ENCODE assay signal across 28 cellular contexts in genomic region chrX:78098108-78098507, GRCh38.
"Had no signal": no experiment of that assay in that cellular context is flagged by ENCODE, and none has a peak within 500 bp of the region (broad histone marks: within the 10 kb centered on the region; RNA-seq: fewer than 3 reads in every experiment).

No MANE protein-coding gene starts in this region.

- H3K27ac ChIP-seq: epithelial cell of prostate, esophagus squamous epithelium, gastrocnemius medialis, heart right ventricle, left lung, lower lobe of right lung had no signal

- ATAC-seq: effector memory CD8-positive, alpha-beta T cell; esophagus mucosa; gastrocnemius medialis; heart right ventricle; left cardiac atrium; left lung; left ventricle myocardium superior; lower lobe of right lung; mucosa of descending colon; naive thymus-derived CD8-positive, alpha-beta T cell had no signal

- H3K4me1 Mint-ChIP-seq: endodermal cell had no signal

- H3K4me3 Mint-ChIP-seq: dendritic cell treated with granulocyte-macrophage colony-stimulating factor and Interleukin-4, amounts not matched to agents 40 ng/mL and 50 ng/mL, for 4 days; effector memory CD8-positive, alpha-beta T cell; endodermal cell; mesothelial cell of epicardium; naive B cell; naive thymus-derived CD8-positive, alpha-beta T cell had no signal

- H3K9me3 Mint-ChIP-seq: dendritic cell treated with granulocyte-macrophage colony-stimulating factor and Interleukin-4, amounts not matched to agents 40 ng/mL and 50 ng/mL, for 4 days; effector memory CD8-positive, alpha-beta T cell had no signal

- H3K27me3 Mint-ChIP-seq: dendritic cell treated with granulocyte-macrophage colony-stimulating factor and Interleukin-4, amounts not matched to agents 40 ng/mL and 50 ng/mL, for 4 days; effector memory CD8-positive, alpha-beta T cell; naive thymus-derived CD8-positive, alpha-beta T cell had no signal

- H3K4me3 ChIP-seq: esophagus squamous epithelium, gastrocnemius medialis, heart right ventricle, left lung, lower lobe of right lung, mucosa of descending colon had no signal

- H3K4me1 ChIP-seq: left lung, lower lobe of right lung had no signal

- H3K27ac Mint-ChIP-seq: dendritic cell treated with granulocyte-macrophage colony-stimulating factor and Interleukin-4, amounts not matched to agents 40 ng/mL and 50 ng/mL, for 4 days; effector memory CD8-positive, alpha-beta T cell; endodermal cell; mesothelial cell of epicardium had no signal

- H3K36me3 ChIP-seq: esophagus squamous epithelium, gastrocnemius medialis, heart right ventricle, left lung, lower lobe of right lung had no signal

- DNase-seq: cortex of kidney; effector CD8-positive, alpha-beta T cell; effector memory CD8-positive, alpha-beta T cell; endodermal cell; erythroblast; esophagus squamous epithelium; foreskin fibroblast; foreskin melanocyte; gastrocnemius medialis; glutamatergic neuron; head of caudate nucleus; heart right ventricle; hippocampal formation; left cardiac atrium; left lung; left ventricle myocardium superior; lower lobe of right lung; mesenchymal stem cell; mucosa of descending colon; naive B cell; naive thymus-derived CD8-positive, alpha-beta T cell had no signal

- H3K27me3 ChIP-seq: esophagus squamous epithelium, gastrocnemius medialis had no signal

- H3K9me3 ChIP-seq: esophagus squamous epithelium, gastrocnemius medialis, heart right ventricle, left lung, lower lobe of right lung, mucosa of descending colon had no signal

- FAIRE-seq: endometrium, islet of Langerhans, keratinocyte had no signal

- H3K36me3 Mint-ChIP-seq: mesothelial cell of epicardium; naive B cell; naive thymus-derived CD8-positive, alpha-beta T cell had no signal
